In genomic region chr2:176093889-176094232, GRCh38 we compare ENCODE assay signal across 14 cellular contexts. TPM values are rescaled to one million over a fixed set of nuclear protein-coding genes. Genes with fewer than 3 reads are reported as not detected.
DNase-seq lines count a peak whose midpoint lies in the region; ATAC-seq and TF ChIP-seq lines count a peak whose summit lies in the region.
"Had no signal": no experiment of that assay in that cellular context is flagged by ENCODE, and none has a peak within 500 bp of the region (broad histone marks: within the 10 kb centered on the region; RNA-seq: fewer than 3 reads in every experiment).

No MANE protein-coding gene starts in this region.

- WGBS in aorta, 2 donors = 20 to 23% methylated on average over 8 of the region's 8 CpGs

- CTCF ChIA-PET in activated CD8-positive, alpha-beta T cell treated with anti-CD3 and anti-CD28 coated beads, Interleukin-2, amount 10 ng/mL, durations not matched to agents 7 days and 5 days (lab: Charles Lee) = interaction anchor here (0.8 to 5.6 kb wide), 6 partner anchors 8 to 405 kb away, joined by 3 to 80 read pairs (median 3); no protein-coding TSS in a partner anchor
- CTCF ChIA-PET in activated CD8-positive, alpha-beta T cell treated with anti-CD3 and anti-CD28 coated beads for 36 hours (lab: Charles Lee) = interaction anchor here (3.0 to 6.1 kb wide), 3 partner anchors 9 to 405 kb away, joined by 8 to 94 read pairs (median 28); no protein-coding TSS in a partner anchor

- peak overlapping the region; percentile 54 for H3K27ac Mint-ChIP-seq in activated CD8-positive, alpha-beta T cell treated with anti-CD3 and anti-CD28 coated beads, Interleukin-2, amount 10 ng/mL, durations not matched to agents 7 days and 5 days
- H3K27ac Mint-ChIP-seq in activated CD8-positive, alpha-beta T cell treated with anti-CD3 and anti-CD28 coated beads for 36 hours = no peak overlapping the region
- H3K27ac Mint-ChIP-seq in HFFc6 (no peak overlapping the region), osteocyte (ENCODE audit: unreplicated experiment) (no peak overlapping the region)
- peak overlapping the region; percentile 64 for H3K27ac Mint-ChIP-seq in central memory CD8-positive, alpha-beta T cell (ENCODE audit: low read depth)

- POLR2A ChIA-PET in activated CD8-positive, alpha-beta T cell treated with anti-CD3 and anti-CD28 coated beads, Interleukin-2, amount 10 ng/mL, durations not matched to agents 7 days and 5 days (lab: Charles Lee) = interaction anchor here (0.6 to 0.7 kb wide), 2 partner anchors 17 to 20 kb away, joined by 3 to 4 read pairs; no protein-coding TSS in a partner anchor
- POLR2A ChIA-PET in activated CD8-positive, alpha-beta T cell treated with anti-CD3 and anti-CD28 coated beads for 36 hours (lab: Charles Lee) = no interaction called here

- no peak overlapping the region for H3K27ac ChIP-seq in aorta (ENCODE audit: low read depth in 1 of 2, low read length in 2 of 2)
- H3K27ac ChIP-seq: KMS-11, left ventricle myocardium inferior had no signal

- TF ChIP-seq CTCF in activated CD8-positive, alpha-beta T cell treated with anti-CD3 and anti-CD28 coated beads for 36 hours (IDR thresholded peaks at IDR 0.05) = no peak
- no peak for TF ChIP-seq CTCF in HFFc6 (IDR thresholded peaks at IDR 0.05)
- TF ChIP-seq CTCF in osteocyte (IDR thresholded peaks at IDR 0.05) = no peak
- TF ChIP-seq CTCF in omental fat pad (IDR thresholded peaks at IDR 0.05) = no peak

- no peaks in the 10 kb centered on the region for H3K27me3 ChIP-seq in aorta (ENCODE audit: control insufficient read depth in 1 of 2, insufficient read depth in 2 of 2, low read length in 1 of 2)

- H3K9me3 Mint-ChIP-seq in activated CD8-positive, alpha-beta T cell treated with anti-CD3 and anti-CD28 coated beads, Interleukin-2, amount 10 ng/mL, durations not matched to agents 7 days and 5 days (ENCODE audit: insufficient read depth) = no peaks in the 10 kb centered on the region
- H3K9me3 Mint-ChIP-seq in activated CD8-positive, alpha-beta T cell treated with anti-CD3 and anti-CD28 coated beads for 36 hours = no peaks in the 10 kb centered on the region
- H3K9me3 Mint-ChIP-seq in HFFc6 (no peaks in the 10 kb centered on the region), osteocyte (ENCODE audit: unreplicated experiment) (no peaks in the 10 kb centered on the region)
- H3K9me3 Mint-ChIP-seq in central memory CD8-positive, alpha-beta T cell = no peaks in the 10 kb centered on the region

- ATAC-seq in activated CD8-positive, alpha-beta T cell treated with anti-CD3 and anti-CD28 coated beads, Interleukin-2, amount 10 ng/mL, durations not matched to agents 7 days and 5 days = no peak
- no peak for ATAC-seq in activated CD8-positive, alpha-beta T cell treated with anti-CD3 and anti-CD28 coated beads for 36 hours
- ATAC-seq in central memory CD8-positive, alpha-beta T cell (replicated peaks; ENCODE audit: extremely low read depth, poor library complexity, severe bottlenecking) = no peak
- no peak for ATAC-seq in aorta (ENCODE audit: low FRiP score)
- no peak for ATAC-seq in omental fat pad (ENCODE audit: low FRiP score)
- ATAC-seq in GM18907 (IDR thresholded peaks at IDR 0.05; ENCODE audit: unreplicated experiment) = no peak

- H3K4me1 Mint-ChIP-seq in activated CD8-positive, alpha-beta T cell treated with anti-CD3 and anti-CD28 coated beads, Interleukin-2, amount 10 ng/mL, durations not matched to agents 7 days and 5 days (ENCODE audit: low read depth) = peaks cover 17% of the 10 kb centered on the region
- H3K4me1 Mint-ChIP-seq in activated CD8-positive, alpha-beta T cell treated with anti-CD3 and anti-CD28 coated beads for 36 hours (ENCODE audit: low read depth) = peaks cover 19% of the 10 kb centered on the region
- H3K4me1 Mint-ChIP-seq in HFFc6 (ENCODE audit: low read depth) (peaks cover 27% of the 10 kb centered on the region), osteocyte (ENCODE audit: unreplicated experiment) (peaks cover 35% of the 10 kb centered on the region)
- H3K4me1 Mint-ChIP-seq in central memory CD8-positive, alpha-beta T cell = peaks cover 22% of the 10 kb centered on the region

- intact Hi-C loops in activated CD8-positive, alpha-beta T cell treated with anti-CD3 and anti-CD28 coated beads for 36 hours (cut with micrococcal nuclease) = no loop called here
- intact Hi-C loops in aorta (cut with DNase I) = loop anchor here in 1 of 2 donors (10.0 kb wide), 1 partner anchor 909 kb away; the partner anchor contains the start of gene ATP5MC3

- DNase-seq in activated CD8-positive, alpha-beta T cell treated with anti-CD3 and anti-CD28 coated beads, Interleukin-2, amount 10 ng/mL, durations not matched to agents 7 days and 5 days = no peak
- DNase-seq in activated CD8-positive, alpha-beta T cell treated with anti-CD3 and anti-CD28 coated beads for 36 hours = no peak
- DNase-seq in HFFc6 (no peak), osteocyte (ENCODE audit: extremely low spot score, unreplicated experiment) (no peak), aorta (no peak), omental fat pad (ENCODE audit: low spot score) (no peak)
- no peak for DNase-seq in central memory CD8-positive, alpha-beta T cell (ENCODE audit: low spot score in 2 of 2)
- DNase-seq: left ventricle myocardium inferior had no signal

- H3K4me1 ChIP-seq in aorta (ENCODE audit: control insufficient read depth in 1 of 2, insufficient read depth in 2 of 2, low read length in 2 of 2) = no peaks in the 10 kb centered on the region

- H3K27me3 Mint-ChIP-seq in activated CD8-positive, alpha-beta T cell treated with anti-CD3 and anti-CD28 coated beads, Interleukin-2, amount 10 ng/mL, durations not matched to agents 7 days and 5 days (ENCODE audit: low read depth) = peaks cover 85% of the 10 kb centered on the region
- peaks cover 84% of the 10 kb centered on the region for H3K27me3 Mint-ChIP-seq in activated CD8-positive, alpha-beta T cell treated with anti-CD3 and anti-CD28 coated beads for 36 hours
- H3K27me3 Mint-ChIP-seq in HFFc6 (ENCODE audit: insufficient read depth) (peaks cover 38% of the 10 kb centered on the region), osteocyte (ENCODE audit: unreplicated experiment) (peaks cover 89% of the 10 kb centered on the region)
- peaks cover 95% of the 10 kb centered on the region for H3K27me3 Mint-ChIP-seq in central memory CD8-positive, alpha-beta T cell

- no peaks in the 10 kb centered on the region for H3K9me3 ChIP-seq in aorta (ENCODE audit: control insufficient read depth, low read length)
- H3K9me3 ChIP-seq: left ventricle myocardium inferior had no signal

- H3K36me3 Mint-ChIP-seq in activated CD8-positive, alpha-beta T cell treated with anti-CD3 and anti-CD28 coated beads, Interleukin-2, amount 10 ng/mL, durations not matched to agents 7 days and 5 days (ENCODE audit: low read depth) = no peaks in the 10 kb centered on the region
- peaks cover 3% of the 10 kb centered on the region for H3K36me3 Mint-ChIP-seq in activated CD8-positive, alpha-beta T cell treated with anti-CD3 and anti-CD28 coated beads for 36 hours (ENCODE audit: low read depth)
- H3K36me3 Mint-ChIP-seq in HFFc6 (ENCODE audit: low read depth) (peaks cover 8% of the 10 kb centered on the region; the same call in 1 of the 2 replicates), osteocyte (ENCODE audit: unreplicated experiment) (no peaks in the 10 kb centered on the region)
- peaks cover 22% of the 10 kb centered on the region for H3K36me3 Mint-ChIP-seq in central memory CD8-positive, alpha-beta T cell (ENCODE audit: insufficient read depth)

- peak overlapping the region in 1 of 2 donors; percentile 14 for H3K4me3 ChIP-seq in aorta (ENCODE audit: low read length in 2 of 2)

- H3K36me3 ChIP-seq in aorta (ENCODE audit: control insufficient read depth in 1 of 2, insufficient read depth in 2 of 2, low read length in 1 of 2) = no peaks in the 10 kb centered on the region
- H3K36me3 ChIP-seq: left ventricle myocardium inferior had no signal

- peak overlapping the region; percentile 27 for H3K4me3 Mint-ChIP-seq in activated CD8-positive, alpha-beta T cell treated with anti-CD3 and anti-CD28 coated beads, Interleukin-2, amount 10 ng/mL, durations not matched to agents 7 days and 5 days
- no peak overlapping the region for H3K4me3 Mint-ChIP-seq in activated CD8-positive, alpha-beta T cell treated with anti-CD3 and anti-CD28 coated beads for 36 hours
- H3K4me3 Mint-ChIP-seq in HFFc6 = peak overlapping the region; percentile 86
- H3K4me3 Mint-ChIP-seq in central memory CD8-positive, alpha-beta T cell = peak overlapping the region; percentile 47
- H3K4me3 Mint-ChIP-seq in osteocyte (ENCODE audit: unreplicated experiment) = peak overlapping the region; percentile 36

RNA-seq across cellular contexts. Expression of gene HOXD13, which starts 1.3 kb away (rescaled TPM):
- total RNA-seq in activated CD8-positive, alpha-beta T cell treated with anti-CD3 and anti-CD28 coated beads, Interleukin-2, amount 10 ng/mL, durations not matched to agents 7 days and 5 days = not detected
- not detected for total RNA-seq in activated CD8-positive, alpha-beta T cell treated with anti-CD3 and anti-CD28 coated beads for 36 hours
- 1 to 10 TPM; 1.2 to 1.7 (median 1.5) TPM for total RNA-seq in HFFc6 (2021; fragmentation: NEBNext Ultra II Directional; extraction: Animal tissue kit (Norgen Biotek cat#: 25700))
- total RNA-seq in osteocyte (not detected in 2 replicates), aorta (not detected), omental fat pad (not detected)
- polyA plus RNA-seq in aorta = not detected
- total RNA-seq: left ventricle myocardium inferior, renal cortical epithelial cell had no signal
- polyA plus RNA-seq: AG04450 had no signal

RNA-seq across cellular contexts. Expression of gene HOXD12, which starts 5.7 kb away (rescaled TPM):
- total RNA-seq in activated CD8-positive, alpha-beta T cell treated with anti-CD3 and anti-CD28 coated beads, Interleukin-2, amount 10 ng/mL, durations not matched to agents 7 days and 5 days = not detected
- not detected for total RNA-seq in activated CD8-positive, alpha-beta T cell treated with anti-CD3 and anti-CD28 coated beads for 36 hours
- total RNA-seq in HFFc6 (2021; fragmentation: NEBNext Ultra II Directional; extraction: Animal tissue kit (Norgen Biotek cat#: 25700)) = under 1 TPM in 4 of 6 experiments, not detected in 2; 0.19 to 0.36 (median 0.26) TPM
- not detected in 2 replicates for total RNA-seq in osteocyte
- total RNA-seq in aorta = not detected
- polyA plus RNA-seq in aorta = not detected
- total RNA-seq in omental fat pad = not detected
- total RNA-seq: fibroblast of villous mesenchyme, left ventricle myocardium inferior, renal cortical epithelial cell had no signal
- polyA plus RNA-seq: AG04450 had no signal

RNA-seq across cellular contexts. Expression of gene EVX2, which starts 10.1 kb away (rescaled TPM):
- total RNA-seq in activated CD8-positive, alpha-beta T cell treated with anti-CD3 and anti-CD28 coated beads, Interleukin-2, amount 10 ng/mL, durations not matched to agents 7 days and 5 days = not detected
- not detected for total RNA-seq in activated CD8-positive, alpha-beta T cell treated with anti-CD3 and anti-CD28 coated beads for 36 hours
- not detected for total RNA-seq in HFFc6 (2021; fragmentation: NEBNext Ultra II Directional; extraction: Animal tissue kit (Norgen Biotek cat#: 25700))
- total RNA-seq in osteocyte = not detected in 2 replicates
- total RNA-seq in aorta = not detected
- polyA plus RNA-seq in aorta = not detected
- not detected for total RNA-seq in omental fat pad
- total RNA-seq: fibroblast of villous mesenchyme, left ventricle myocardium inferior, renal cortical epithelial cell, SK-MEL-5 had no signal
- polyA plus RNA-seq: AG04450 had no signal

RNA-seq across cellular contexts. Expression of gene HOXD11, which starts 13.2 kb away (rescaled TPM):
- not detected for total RNA-seq in activated CD8-positive, alpha-beta T cell treated with anti-CD3 and anti-CD28 coated beads, Interleukin-2, amount 10 ng/mL, durations not matched to agents 7 days and 5 days
- not detected for total RNA-seq in activated CD8-positive, alpha-beta T cell treated with anti-CD3 and anti-CD28 coated beads for 36 hours
- total RNA-seq in HFFc6 (2021; fragmentation: NEBNext Ultra II Directional; extraction: Animal tissue kit (Norgen Biotek cat#: 25700)) = 10 to 100 TPM in 1 of 6 experiments, 1 to 10 TPM in 5; 6.0 to 10.2 (median 7.6) TPM
- total RNA-seq in osteocyte = not detected in 2 replicates
- total RNA-seq in aorta = under 1 TPM in 1 of 2 donors, not detected in 1; 0.29 TPM
- not detected for polyA plus RNA-seq in aorta
- total RNA-seq in omental fat pad = not detected
- total RNA-seq: left ventricle myocardium inferior had no signal
- polyA plus RNA-seq: AG04450 had no signal

RNA-seq across cellular contexts. Expression of gene HOXD10, which starts 22.7 kb away (rescaled TPM):
- total RNA-seq in activated CD8-positive, alpha-beta T cell treated with anti-CD3 and anti-CD28 coated beads, Interleukin-2, amount 10 ng/mL, durations not matched to agents 7 days and 5 days = not detected
- total RNA-seq in activated CD8-positive, alpha-beta T cell treated with anti-CD3 and anti-CD28 coated beads for 36 hours = not detected
- total RNA-seq in HFFc6 (2021; fragmentation: NEBNext Ultra II Directional; extraction: Animal tissue kit (Norgen Biotek cat#: 25700)) = 10 to 100 TPM; 10.9 to 14.5 (median 12.8) TPM
- not detected in 2 replicates for total RNA-seq in osteocyte
- total RNA-seq in aorta = 1 to 10 TPM in 1 of 2 donors, not detected in 1; 1.4 TPM
- not detected for polyA plus RNA-seq in aorta
- 1 to 10 TPM in 1 of 4 donors, under 1 TPM in 2, not detected in 1; 0.56 to 1.1 (median 0.56) TPM for total RNA-seq in omental fat pad
- total RNA-seq: left ventricle myocardium inferior, SK-MEL-5 had no signal
- polyA plus RNA-seq: AG04450 had no signal

Comparison
In these comparisons a context has a peak if more than half of its experiments do, and no peak if none do; other contexts are left out.
1. H3K27ac Mint-ChIP-seq: peak in activated CD8-positive, alpha-beta T cell treated with anti-CD3 and anti-CD28 coated beads, Interleukin-2, amount 10 ng/mL, durations not matched to agents 7 days and 5 days (single experiment) and central memory CD8-positive, alpha-beta T cell (single experiment); none in activated CD8-positive, alpha-beta T cell treated with anti-CD3 and anti-CD28 coated beads for 36 hours (single experiment), HFFc6 (single experiment) and osteocyte (single experiment).